In the genomic region with DNA sequence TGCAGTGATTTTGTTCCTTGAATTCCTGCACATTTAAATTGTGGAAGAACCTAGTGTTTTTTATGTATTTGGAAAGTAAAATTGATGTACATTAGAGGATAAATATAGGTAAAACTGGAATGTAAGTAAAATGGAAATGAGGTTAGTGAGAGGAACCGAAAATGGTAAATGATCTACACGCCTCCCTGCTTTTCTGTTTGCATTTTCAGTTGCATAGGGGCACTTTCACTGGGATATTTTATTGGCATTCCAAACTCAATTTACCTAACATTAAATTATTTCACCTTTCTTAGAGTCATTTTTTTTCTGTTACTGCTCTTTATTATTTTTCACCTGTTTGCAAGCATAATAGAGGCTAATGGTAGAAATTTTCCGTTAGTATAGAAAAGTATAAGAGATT, we compare ENCODE assay signal across 30 cellular contexts. TPM values are rescaled to one million over a fixed set of nuclear protein-coding genes. Genes with fewer than 3 reads are reported as not detected.
A peak's percentile ranks its signal among the peaks of the same experiment; 100 is the strongest.
DNase-seq lines count a peak whose midpoint lies in the region; ATAC-seq and TF ChIP-seq lines count a peak whose summit lies in the region.
"Had no signal": no experiment of that assay in that cellular context is flagged by ENCODE, and none has a peak within 500 bp of the region (broad histone marks: within the 10 kb centered on the region; RNA-seq: fewer than 3 reads in every experiment).

No MANE protein-coding gene starts in this region.

- peaks cover 3% of the 10 kb centered on the region for H3K9me3 Mint-ChIP-seq in stimulated activated naive CD8-positive, alpha-beta T cell treated with anti-CD3 and anti-CD28 coated beads, Interleukin-15, Interleukin-2, amounts not matched to agents 100 ng/mL and 50 ng/mL, for 24 hours
- H3K9me3 Mint-ChIP-seq in GM23338 = peaks cover 16% of the 10 kb centered on the region; the same call in 2 of the 3 replicates
- no peaks in the 10 kb centered on the region for H3K9me3 Mint-ChIP-seq in T-cell
- peaks cover 5% of the 10 kb centered on the region for H3K9me3 Mint-ChIP-seq in activated CD8-positive, alpha-beta T cell treated with anti-CD3 and anti-CD28 coated beads, Interleukin-2, amount 10 ng/mL, durations not matched to agents 7 days and 5 days (ENCODE audit: insufficient read depth)
- no peaks in the 10 kb centered on the region for H3K9me3 Mint-ChIP-seq in Caco-2 (ENCODE audit: unreplicated experiment)
- H3K9me3 Mint-ChIP-seq: stimulated activated naive CD8-positive, alpha-beta T cell treated with anti-CD3 and anti-CD28 coated beads, Interleukin-15, amount 100 ng/mL, for 72 hours; type B pancreatic cell had no signal

- no peak overlapping the region for H3K4me3 ChIP-seq in GM23338
- no peak overlapping the region for H3K4me3 ChIP-seq in Caco-2 (ENCODE audit: low read depth, low read length)
- H3K4me3 ChIP-seq: body of pancreas, gastrocnemius medialis, left ventricle myocardium inferior, mucosa of descending colon had no signal

- H2AFZ ChIP-seq in GM23338 = no peak overlapping the region

- no peak for ATAC-seq in stimulated activated naive CD8-positive, alpha-beta T cell treated with anti-CD3 and anti-CD28 coated beads, Interleukin-15, Interleukin-2, amounts not matched to agents 100 U/mL and 50 U/mL, for 24 hours
- ATAC-seq in GM23338 = no peak
- no peak for ATAC-seq in T-cell (replicated peaks in 1 of 4)
- no peak for ATAC-seq in activated CD8-positive, alpha-beta T cell treated with anti-CD3 and anti-CD28 coated beads, Interleukin-2, amount 10 ng/mL, durations not matched to agents 7 days and 5 days
- ATAC-seq: body of pancreas; gastrocnemius medialis; mucosa of descending colon; sciatic nerve; stimulated activated naive CD8-positive, alpha-beta T cell treated with anti-CD3 and anti-CD28 coated beads, Interleukin-15, amount 100 ng/mL, for 72 hours had no signal

- H3K9me3 ChIP-seq in Caco-2 = no peaks in the 10 kb centered on the region
- H3K9me3 ChIP-seq: body of pancreas, gastrocnemius medialis, left ventricle myocardium inferior, mucosa of descending colon had no signal

- H3K27me3 ChIP-seq in GM23338 (ENCODE audit: insufficient read depth) = no peaks in the 10 kb centered on the region
- H3K27me3 ChIP-seq in Caco-2 (replicated peaks; ENCODE audit: control insufficient read depth, insufficient read depth, low read length) = no peaks in the 10 kb centered on the region
- H3K27me3 ChIP-seq: body of pancreas, gastrocnemius medialis had no signal

- no peaks in the 10 kb centered on the region for H3K27me3 Mint-ChIP-seq in stimulated activated naive CD8-positive, alpha-beta T cell treated with anti-CD3 and anti-CD28 coated beads, Interleukin-15, Interleukin-2, amounts not matched to agents 100 ng/mL and 50 ng/mL, for 24 hours
- H3K27me3 Mint-ChIP-seq in GM23338 (ENCODE audit: insufficient read depth, low read depth, poor library complexity) (no peaks in the 10 kb centered on the region), T-cell (no peaks in the 10 kb centered on the region), Caco-2 (ENCODE audit: insufficient read depth, unreplicated experiment) (no peaks in the 10 kb centered on the region)
- H3K27me3 Mint-ChIP-seq in activated CD8-positive, alpha-beta T cell treated with anti-CD3 and anti-CD28 coated beads, Interleukin-2, amount 10 ng/mL, durations not matched to agents 7 days and 5 days (ENCODE audit: low read depth) = no peaks in the 10 kb centered on the region
- H3K27me3 Mint-ChIP-seq: activated naive CD4-positive, alpha-beta T cell treated with anti-CD3 and anti-CD28 coated beads, Interleukin-2, amount 10 ng/mL, durations not matched to agents 7 days and 5 days; stimulated activated naive CD8-positive, alpha-beta T cell treated with anti-CD3 and anti-CD28 coated beads, Interleukin-15, amount 100 ng/mL, for 72 hours; type B pancreatic cell had no signal

- no peaks in the 10 kb centered on the region for H3K9me2 ChIP-seq in GM23338 (ENCODE audit: insufficient read depth)

- H3K27ac ChIP-seq in GM23338 (ENCODE audit: low read depth) = no peak overlapping the region
- H3K27ac ChIP-seq: body of pancreas, gastrocnemius medialis, left ventricle myocardium inferior, VCaP had no signal

- H3K79me2 ChIP-seq in GM23338 (replicated peaks; ENCODE audit: insufficient read depth) = peaks cover 100% of the 10 kb centered on the region

- intact Hi-C loops in Caco-2 (cut with micrococcal nuclease; ENCODE audit: unreplicated experiment) = no loop called here

- POLR2A ChIA-PET in T-cell (lab: Charles Lee) (interaction anchor here in 1 of 2 donors (1.2 kb wide), 1 partner anchor 10 kb away, joined by 9 read pairs; no protein-coding TSS in a partner anchor), Caco-2 (lab: Charles Lee) (no interaction called here)
- POLR2A ChIA-PET in activated CD8-positive, alpha-beta T cell treated with anti-CD3 and anti-CD28 coated beads, Interleukin-2, amount 10 ng/mL, durations not matched to agents 7 days and 5 days (lab: Charles Lee) = no interaction called here

- peaks cover 85% of the 10 kb centered on the region for H3K4me1 Mint-ChIP-seq in stimulated activated naive CD8-positive, alpha-beta T cell treated with anti-CD3 and anti-CD28 coated beads, Interleukin-15, Interleukin-2, amounts not matched to agents 100 ng/mL and 50 ng/mL, for 24 hours (ENCODE audit: low read depth)
- H3K4me1 Mint-ChIP-seq in GM23338 (peaks cover 29% of the 10 kb centered on the region), T-cell (peaks cover 78 to 85% (median 78%) of the 10 kb centered on the region in 3 donors), Caco-2 (ENCODE audit: low read depth, unreplicated experiment) (no peaks in the 10 kb centered on the region)
- H3K4me1 Mint-ChIP-seq in activated CD8-positive, alpha-beta T cell treated with anti-CD3 and anti-CD28 coated beads, Interleukin-2, amount 10 ng/mL, durations not matched to agents 7 days and 5 days (ENCODE audit: low read depth) = peaks cover 52% of the 10 kb centered on the region

- peak overlapping the region; percentile 5 for H3K4me3 Mint-ChIP-seq in stimulated activated naive CD8-positive, alpha-beta T cell treated with anti-CD3 and anti-CD28 coated beads, Interleukin-15, Interleukin-2, amounts not matched to agents 100 ng/mL and 50 ng/mL, for 24 hours
- H3K4me3 Mint-ChIP-seq in GM23338 = no peak overlapping the region
- peak overlapping the region in 2 of 3 donors; percentile 36 to 98 for H3K4me3 Mint-ChIP-seq in T-cell
- H3K4me3 Mint-ChIP-seq in activated CD8-positive, alpha-beta T cell treated with anti-CD3 and anti-CD28 coated beads, Interleukin-2, amount 10 ng/mL, durations not matched to agents 7 days and 5 days = no peak overlapping the region
- H3K4me3 Mint-ChIP-seq in Caco-2 (ENCODE audit: unreplicated experiment) = no peak overlapping the region
- H3K4me3 Mint-ChIP-seq: activated naive CD4-positive, alpha-beta T cell treated with anti-CD3 and anti-CD28 coated beads, Interleukin-2, amount 10 ng/mL, durations not matched to agents 7 days and 5 days; CD14-positive monocyte; T-helper 1 cell treated with Interleukin-12 subunit alpha and Interleukin-12 subunit beta and Interleukin-4 antibody, amounts not matched to agents 30 μg/mL and 1 μg/mL, for 36 hours; type B pancreatic cell had no signal

- H3K36me3 ChIP-seq in GM23338 (ENCODE audit: insufficient read depth) (no peaks in the 10 kb centered on the region), Caco-2 (ENCODE audit: control insufficient read depth, insufficient read depth, low read length) (peaks cover 1% of the 10 kb centered on the region; the same call in 1 of the 2 replicates)
- H3K36me3 ChIP-seq: gastrocnemius medialis, left ventricle myocardium inferior had no signal

- peaks cover 38% of the 10 kb centered on the region for H3K4me1 ChIP-seq in GM23338 (ENCODE audit: insufficient read depth)
- peaks cover 18% of the 10 kb centered on the region; the same call in 1 of the 2 replicates for H3K4me1 ChIP-seq in Caco-2

- peaks cover 38% of the 10 kb centered on the region for H3K36me3 Mint-ChIP-seq in stimulated activated naive CD8-positive, alpha-beta T cell treated with anti-CD3 and anti-CD28 coated beads, Interleukin-15, Interleukin-2, amounts not matched to agents 100 ng/mL and 50 ng/mL, for 24 hours (ENCODE audit: low read depth)
- peaks cover 23% of the 10 kb centered on the region for H3K36me3 Mint-ChIP-seq in GM23338 (ENCODE audit: low read depth)
- H3K36me3 Mint-ChIP-seq in T-cell = peaks cover 35% of the 10 kb centered on the region
- H3K36me3 Mint-ChIP-seq in activated CD8-positive, alpha-beta T cell treated with anti-CD3 and anti-CD28 coated beads, Interleukin-2, amount 10 ng/mL, durations not matched to agents 7 days and 5 days (ENCODE audit: low read depth) = peaks cover 58% of the 10 kb centered on the region
- peaks cover 10% of the 10 kb centered on the region for H3K36me3 Mint-ChIP-seq in Caco-2 (ENCODE audit: insufficient read depth, unreplicated experiment)

- H4K20me1 ChIP-seq in GM23338 (replicated peaks; ENCODE audit: insufficient read depth) = peaks cover 43% of the 10 kb centered on the region

- no TSS peak for BruUV-seq in Caco-2 (replicated peaks; lab: Mats Ljungman, UMichigan)

- peak overlapping the region; percentile 40 for H3K27ac Mint-ChIP-seq in stimulated activated naive CD8-positive, alpha-beta T cell treated with anti-CD3 and anti-CD28 coated beads, Interleukin-15, Interleukin-2, amounts not matched to agents 100 ng/mL and 50 ng/mL, for 24 hours
- no peak overlapping the region for H3K27ac Mint-ChIP-seq in GM23338
- H3K27ac Mint-ChIP-seq in T-cell = no peak overlapping the region
- no peak overlapping the region for H3K27ac Mint-ChIP-seq in activated CD8-positive, alpha-beta T cell treated with anti-CD3 and anti-CD28 coated beads, Interleukin-2, amount 10 ng/mL, durations not matched to agents 7 days and 5 days
- no peak overlapping the region for H3K27ac Mint-ChIP-seq in Caco-2 (ENCODE audit: unreplicated experiment)
- H3K27ac Mint-ChIP-seq: activated naive CD4-positive, alpha-beta T cell treated with anti-CD3 and anti-CD28 coated beads, Interleukin-2, amount 10 ng/mL, durations not matched to agents 7 days and 5 days; stimulated activated naive CD8-positive, alpha-beta T cell treated with anti-CD3 and anti-CD28 coated beads, Interleukin-15, amount 100 ng/mL, for 72 hours; T-helper 1 cell treated with Interleukin-12 subunit alpha and Interleukin-12 subunit beta and Interleukin-4 antibody, amounts not matched to agents 30 μg/mL and 1 μg/mL, for 36 hours; type B pancreatic cell had no signal

- no peak for TF ChIP-seq CTCF in GM23338 (conservative IDR thresholded peaks at IDR 0.05; ENCODE audit: low read depth in 2 of 2)
- TF ChIP-seq CTCF in Caco-2 (IDR thresholded peaks at IDR 0.05; ENCODE audit: insufficient read depth in 1 of 2, low read depth in 1 of 2, low read length in 1 of 2, severe bottlenecking in 1 of 2, unreplicated experiment in 1 of 2) = no peak

- no peaks in the 10 kb centered on the region for H3F3A ChIP-seq in GM23338 (replicated peaks; ENCODE audit: low read depth)

- DNase-seq in stimulated activated naive CD8-positive, alpha-beta T cell treated with anti-CD3 and anti-CD28 coated beads, Interleukin-15, Interleukin-2, amounts not matched to agents 100 U/mL and 50 U/mL, for 24 hours = no peak
- DNase-seq in GM23338 (ENCODE audit: low spot score) = no peak
- no peak for DNase-seq in T-cell
- DNase-seq in NCI-H1436 treated with DMSO at 0.1 percent for 48 hours (lab: John Stamatoyannopoulos, UW) = no peak
- no peak for DNase-seq in activated CD8-positive, alpha-beta T cell treated with anti-CD3 and anti-CD28 coated beads, Interleukin-2, amount 10 ng/mL, durations not matched to agents 7 days and 5 days
- no peak for DNase-seq in effector CD8-positive, alpha-beta T cell (lab: John Stamatoyannopoulos, UW)
- no peak for DNase-seq in Caco-2
- DNase-seq: activated CD4-positive, alpha-beta T cell treated with anti-CD3 and anti-CD28 coated beads, Interleukin-2, amount 50 U/mL, for 48 hours; activated naive CD4-positive, alpha-beta T cell treated with anti-CD3 and anti-CD28 coated beads, Interleukin-2, amount 10 ng/mL, durations not matched to agents 7 days and 5 days; activated T-cell treated with anti-CD3 and anti-CD28 coated beads, Interleukin-2, amount 50 U/mL, for 1 hour; body of pancreas; dermis blood vessel endothelial cell; DMS79 treated with DMSO at 0.1 percent for 48 hours; erythroblast; gastrocnemius medialis; GOT3; left ventricle myocardium inferior; MM.1S; mucosa of descending colon; NCI-H2029 treated with DMSO at 0.1 percent for 48 hours; NCI-H510A treated with DMSO at 0.1 percent for 48 hours; occipital lobe; SHP77 treated with DMSO at 0.1 percent for 48 hours; stimulated activated naive CD8-positive, alpha-beta T cell treated with anti-CD3 and anti-CD28 coated beads, Interleukin-15, amount 100 ng/mL, for 72 hours had no signal

- CTCF ChIA-PET in T-cell (lab: Charles Lee) (interaction anchor here in 1 of 2 donors (1.2 to 3.1 kb wide), 2 partner anchors 34 to 94 kb away, joined by 3 to 14 read pairs; no protein-coding TSS in a partner anchor), Caco-2 (lab: Charles Lee) (no interaction called here)
- CTCF ChIA-PET in activated CD8-positive, alpha-beta T cell treated with anti-CD3 and anti-CD28 coated beads, Interleukin-2, amount 10 ng/mL, durations not matched to agents 7 days and 5 days (lab: Charles Lee) = interaction anchor here (1.1 to 1.6 kb wide), 5 partner anchors 58 to 178 kb away, joined by 3 to 6 read pairs (median 4); no protein-coding TSS in a partner anchor

- 0 out of 2 replicates have a peak overlapping the region, but pooled peaks have one; percentile 11 for H3K4me2 ChIP-seq in GM23338

RNA-seq across cellular contexts. Expression of gene CDK13, which starts 8.0 kb away (rescaled TPM):
- 80.2 and 88.4 TPM in 2 replicates for total RNA-seq in GM23338 (2014; rRNA removed; shearing (Covaris generic))
- polyA plus RNA-seq in GM23338 (2016; fragmentation: Nextera tagmentation; extraction: Ambion mirVana) = 38.1 and 39.4 TPM in 2 replicates
- 100 to 1,000 TPM in 2 of 5 donors, 10 to 100 TPM in 3; 84.8 to 129 (median 89.6) TPM for total RNA-seq in T-cell
- total RNA-seq in activated CD8-positive, alpha-beta T cell treated with anti-CD3 and anti-CD28 coated beads, Interleukin-2, amount 10 ng/mL, durations not matched to agents 7 days and 5 days = 10 to 100 TPM; 46.7 to 49.0 TPM
- total RNA-seq in Caco-2 (2022) = 45.8 and 45.9 TPM in 2 replicates

Comparison
In these comparisons a context has a peak if more than half of its experiments do, and no peak if none do; other contexts are left out.
1. H3K4me3 Mint-ChIP-seq: peak in stimulated activated naive CD8-positive, alpha-beta T cell treated with anti-CD3 and anti-CD28 coated beads, Interleukin-15, Interleukin-2, amounts not matched to agents 100 ng/mL and 50 ng/mL, for 24 hours (single experiment) and T-cell (2 of 3); none in GM23338 (single experiment), activated CD8-positive, alpha-beta T cell treated with anti-CD3 and anti-CD28 coated beads, Interleukin-2, amount 10 ng/mL, durations not matched to agents 7 days and 5 days (single experiment) and Caco-2 (single experiment).